17 cellular contexts compared by ENCODE assay signal in genomic region chr11:113546757-113547507, GRCh38.
DNase-seq lines count a peak whose midpoint lies in the region; ATAC-seq and TF ChIP-seq lines count a peak whose summit lies in the region.
"Had no signal": no experiment of that assay in that cellular context is flagged by ENCODE, and none has a peak within 500 bp of the region (broad histone marks: within the 10 kb centered on the region; RNA-seq: fewer than 3 reads in every experiment).

No MANE protein-coding gene starts in this region.

- BruUV-seq in mammary epithelial cell (replicated peaks; lab: Mats Ljungman, UMichigan): no TSS peak

- TF ChIP-seq CTCF in mammary epithelial cell (conservative IDR thresholded peaks at IDR 0.05 in 1 of 2, IDR thresholded peaks at IDR 0.05 in 1 of 2; ENCODE audit: extremely low read depth in 1 of 2, insufficient read depth in 1 of 2, low read depth in 1 of 2, low read length in 2 of 2) (no peak), adrenal gland (IDR thresholded peaks at IDR 0.05) (no peak)

- H3K27me3 ChIP-seq in mammary epithelial cell (ENCODE audit: insufficient read depth, low read length) (no peaks in the 10 kb centered on the region), adrenal gland (no peaks in the 10 kb centered on the region)
- H3K27me3 ChIP-seq: right atrium auricular region had no signal

- dilution Hi-C loops in mammary epithelial cell (cut with HindIII; ENCODE audit: low sequenced_read_pairs): no loop called here

- H3K36me3 ChIP-seq in mammary epithelial cell (ENCODE audit: insufficient read depth, low read length) (no peaks in the 10 kb centered on the region), adrenal gland (replicated peaks in 1 of 2) (no peaks in the 10 kb centered on the region)
- H3K36me3 ChIP-seq: right atrium auricular region, suprapubic skin had no signal

- no peaks in the 10 kb centered on the region for H3K79me2 ChIP-seq in mammary epithelial cell (ENCODE audit: insufficient read depth, low read length)

- peak overlapping the region; percentile 65 for H3K27ac ChIP-seq in mammary epithelial cell (ENCODE audit: insufficient read depth, low read depth, low read length)
- H3K27ac ChIP-seq in adrenal gland: no peak overlapping the region
- H3K27ac ChIP-seq: right atrium auricular region, suprapubic skin had no signal

- H3K4me3 ChIP-seq in mammary epithelial cell (replicated peaks in 1 of 3; ENCODE audit: insufficient read depth in 1 of 3, low read depth in 2 of 3, low read length in 3 of 3): no peak overlapping the region
- H3K4me3 ChIP-seq in adrenal gland: no peak overlapping the region
- H3K4me3 ChIP-seq: right atrium auricular region, suprapubic skin had no signal

- H4K20me1 ChIP-seq in mammary epithelial cell (ENCODE audit: insufficient read depth, low read length): no peaks in the 10 kb centered on the region

- ATAC-seq in GM19452 (IDR thresholded peaks at IDR 0.05; ENCODE audit: unreplicated experiment): no peak
- no peak for ATAC-seq in HG03280 (IDR thresholded peaks at IDR 0.05; ENCODE audit: unreplicated experiment)

- in situ Hi-C loops in mammary epithelial cell (cut with MboI; ENCODE audit: low sequenced_read_pairs in 2 of 2): no loop called here

- peak overlapping the region; percentile 12 for H2AFZ ChIP-seq in mammary epithelial cell (ENCODE audit: low read depth, low read length)

- H3K4me2 ChIP-seq in mammary epithelial cell (ENCODE audit: insufficient read depth, low read depth, low read length): peak overlapping the region; percentile 29

- no peak overlapping the region for H3K9ac ChIP-seq in mammary epithelial cell (ENCODE audit: insufficient read depth, low read length)

- 60% methylated on average over 5 of the region's 5 CpGs for WGBS in mammary epithelial cell (ENCODE audit: low coverage, missing lambda C conversion rate)
- WGBS in adrenal gland, 4 donors: 57 to 62% (median 59%) methylated on average over 5 of the region's 5 CpGs

- CTCF ChIA-PET in mammary epithelial cell (lab: Charles Lee; ENCODE audit: low non-redundant PET): no interaction called here

- H3K4me1 ChIP-seq in mammary epithelial cell (ENCODE audit: insufficient read depth, low read length) (peaks cover 38% of the 10 kb centered on the region), adrenal gland (replicated peaks in 1 of 2) (no peaks in the 10 kb centered on the region)
- H3K4me1 ChIP-seq: Caco-2, right atrium auricular region, suprapubic skin had no signal

- no peaks in the 10 kb centered on the region for H3K9me3 ChIP-seq in mammary epithelial cell (replicated peaks; ENCODE audit: insufficient read depth, low read length)
- no peaks in the 10 kb centered on the region for H3K9me3 ChIP-seq in adrenal gland (replicated peaks in 1 of 3)
- H3K9me3 ChIP-seq: Caco-2, right atrium auricular region, suprapubic skin had no signal

- intact Hi-C loops in mammary epithelial cell (cut with micrococcal nuclease): loop anchor here (5.0 kb wide), 2 partner anchors 70 to 185 kb away; no protein-coding TSS in a partner anchor
- intact Hi-C loops in adrenal gland (cut with DNase I): no loop called here

- DNase-seq in AG08396 (ENCODE audit: low spot score) (peak; percentile 32), M059J (ENCODE audit: low read depth) (peak; percentile 99), mammary epithelial cell (peak; percentile 74), kidney tubule cell (ENCODE audit: low spot score) (peak; percentile 49), adrenal gland (no peak)
- DNase-seq in activated CD4-positive, CD25-positive, alpha-beta regulatory T cell treated with anti-CD3 and anti-CD28 coated beads, Interleukin-2, amount 50 U/mL, for 72 hours: no peak
- DNase-seq: activated CD4-positive, alpha-beta memory T cell treated with anti-CD3 and anti-CD28 coated beads for 36 hours; amygdala; Caco-2; foreskin melanocyte; NCI-H1105 treated with DMSO at 0.1 percent for 48 hours; NCI-H446 treated with DMSO at 0.1 percent for 48 hours; stimulated activated CD4-positive, alpha-beta T cell treated with anti-CD3 and anti-CD28 coated beads, Interleukin-1b, Interleukin-23, amount 100 ng/mL, for 48 hours had no signal

- TF ChIP-seq POLR2A in adrenal gland (IDR thresholded peaks at IDR 0.05): no peak

Comparison
In these comparisons a context has a peak if more than half of its experiments do, and no peak if none do; other contexts are left out.
1. DNase-seq: peak in AG08396 (single experiment), M059J (single experiment), mammary epithelial cell (single experiment) and kidney tubule cell (single experiment); none in adrenal gland (0 of 7) and activated CD4-positive, CD25-positive, alpha-beta regulatory T cell treated with anti-CD3 and anti-CD28 coated beads, Interleukin-2, amount 50 U/mL, for 72 hours (single experiment).